In genomic region chr16:31118223-31119155, GRCh38 we compare ENCODE assay signal across 6 cellular contexts. TPM values are rescaled to one million over a fixed set of nuclear protein-coding genes. Genes with fewer than 3 reads are reported as not detected.
A peak's percentile ranks its signal among the peaks of the same experiment; 100 is the strongest.
DNase-seq lines count a peak whose midpoint lies in the region; ATAC-seq and TF ChIP-seq lines count a peak whose summit lies in the region.

No MANE protein-coding gene starts in this region.

- intact Hi-C loops in left lung (cut with DNase I), result no loop called here

- peak overlapping the region; percentile 90 for H3K4me3 ChIP-seq in CD8-positive, alpha-beta memory T cell (ENCODE audit: low read length)
- H3K4me3 ChIP-seq in WI38 (ENCODE audit: low read depth, low read length), result peak overlapping the region; percentile 86
- H3K4me3 ChIP-seq in left lung, result peak overlapping the region; percentile 57 to 61

- TF ChIP-seq CTCF in WI38 (IDR thresholded peaks at IDR 0.05; ENCODE audit: low read depth, low read length) (no peak), left lung (IDR thresholded peaks at IDR 0.05) (no peak)

- no peak for DNase-seq in CD8-positive, alpha-beta memory T cell
- DNase-seq in left lung (no peak), NK-92 (lab: John Stamatoyannopoulos, UW; ENCODE audit: unreplicated experiment) (no peak), Kasumi-1 (lab: John Stamatoyannopoulos, UW) (no peak)

- peaks cover 13 to 18% (median 16%) of the 10 kb centered on the region in 3 donors for H3K4me1 Mint-ChIP-seq in CD8-positive, alpha-beta memory T cell

- peaks cover 29% of the 10 kb centered on the region for H3K36me3 ChIP-seq in CD8-positive, alpha-beta memory T cell (ENCODE audit: insufficient read depth, low read length)
- peaks cover 0 to 46% of the 10 kb centered on the region in 2 donors for H3K36me3 ChIP-seq in left lung

- ATAC-seq in left lung (peak; percentile 8), GM18861 (IDR thresholded peaks at IDR 0.05; ENCODE audit: unreplicated experiment) (no peak)

- POLR2A ChIA-PET in CD8-positive, alpha-beta memory T cell (lab: Charles Lee), result interaction anchor here (0.6 to 3.1 kb wide), 15 partner anchors 10 to 1524 kb away, joined by 3 to 59 read pairs (median 6); partner anchors contain the start of genes ARMC5, BCKDK, FUS and SETD1A

- peaks cover 0 to 42% (median 12%) of the 10 kb centered on the region in 3 donors for H3K36me3 Mint-ChIP-seq in CD8-positive, alpha-beta memory T cell

- peaks cover 12% of the 10 kb centered on the region for H3K4me1 ChIP-seq in CD8-positive, alpha-beta memory T cell (ENCODE audit: insufficient read depth, low read length)
- peaks cover 4 to 50% of the 10 kb centered on the region in 2 donors for H3K4me1 ChIP-seq in left lung

- peak overlapping the region; percentile 83 to 95 (median 89) for H3K4me3 Mint-ChIP-seq in CD8-positive, alpha-beta memory T cell

- peak overlapping the region; percentile 76 to 99 (median 96) for H3K27ac Mint-ChIP-seq in CD8-positive, alpha-beta memory T cell

- H3K9me3 Mint-ChIP-seq in CD8-positive, alpha-beta memory T cell, result no peaks in the 10 kb centered on the region

- no peaks in the 10 kb centered on the region for H3K27me3 ChIP-seq in CD8-positive, alpha-beta memory T cell (ENCODE audit: insufficient read depth, low read length, poor library complexity, severe bottlenecking)
- no peaks in the 10 kb centered on the region for H3K27me3 ChIP-seq in left lung

- H3K27ac ChIP-seq in CD8-positive, alpha-beta memory T cell (ENCODE audit: low read depth, low read length), result peak overlapping the region; percentile 90
- peak overlapping the region; percentile 90 for H3K27ac ChIP-seq in left lung

- no peaks in the 10 kb centered on the region for H3K27me3 Mint-ChIP-seq in CD8-positive, alpha-beta memory T cell

- no peaks in the 10 kb centered on the region for H3K9me3 ChIP-seq in CD8-positive, alpha-beta memory T cell (ENCODE audit: low read length)
- no peaks in the 10 kb centered on the region for H3K9me3 ChIP-seq in left lung

- CTCF ChIA-PET in CD8-positive, alpha-beta memory T cell (lab: Charles Lee), result interaction anchor here (0.9 to 2.7 kb wide), 3 partner anchors 17 to 45 kb away, joined by 3 to 34 read pairs (median 9); partner anchors contain the start of genes ZNF646 and ZNF668

RNA-seq across cellular contexts. Expression of gene KAT8, which starts 1.0 kb away (rescaled TPM):
- 10 to 100 TPM; 56.1 to 58.6 TPM for total RNA-seq in CD8-positive, alpha-beta memory T cell
- 67.3 TPM for polyA plus RNA-seq in CD8-positive, alpha-beta memory T cell
- total RNA-seq in left lung, result 10 to 100 TPM; 49.8 to 55.0 TPM

RNA-seq across cellular contexts. Expression of gene BCKDK, which starts 10.3 kb away (rescaled TPM):
- 10 to 100 TPM; 40.0 to 42.5 TPM for total RNA-seq in CD8-positive, alpha-beta memory T cell
- 29.4 TPM for polyA plus RNA-seq in CD8-positive, alpha-beta memory T cell
- 10 to 100 TPM; 36.1 to 43.8 TPM for total RNA-seq in left lung

RNA-seq across cellular contexts. Expression of gene PRSS8, which starts 17.0 kb away (rescaled TPM):
- total RNA-seq in CD8-positive, alpha-beta memory T cell, result not detected
- polyA plus RNA-seq in CD8-positive, alpha-beta memory T cell, result not detected
- 100 to 1,000 TPM in 1 of 2 donors, 10 to 100 TPM in 1; 61.2 to 129 TPM for total RNA-seq in left lung

RNA-seq across cellular contexts. Expression of gene VKORC1, which starts 23.9 kb away (rescaled TPM):
- total RNA-seq in CD8-positive, alpha-beta memory T cell, result 10 to 100 TPM; 66.0 to 74.3 TPM
- polyA plus RNA-seq in CD8-positive, alpha-beta memory T cell, result 124 TPM
- 100 to 1,000 TPM in 1 of 2 donors, 10 to 100 TPM in 1; 76.4 to 102 TPM for total RNA-seq in left lung

RNA-seq across cellular contexts. Expression of gene PRSS53, which starts 29.7 kb away (rescaled TPM):
- 1 to 10 TPM; 3.3 to 4.6 TPM for total RNA-seq in CD8-positive, alpha-beta memory T cell
- 0.59 TPM for polyA plus RNA-seq in CD8-positive, alpha-beta memory T cell
- total RNA-seq in left lung, result 1 to 10 TPM; 1.9 to 2.9 TPM

Comparison
In these comparisons a context has a peak if more than half of its experiments do, and no peak if none do; other contexts are left out.
1. RNA of gene PRSS8, which starts 17.0 kb away (total RNA-seq): 61.2 to 129 TPM in left lung; not detected in CD8-positive, alpha-beta memory T cell; every median in the first group is over 10 times any median in the second.
2. Peak in every context shown above with its lines, with median percentiles within 50 percentile points of each other: H3K4me3 ChIP-seq.